Comparison of ENCODE assay signal across 16 cellular contexts in the genomic region with DNA sequence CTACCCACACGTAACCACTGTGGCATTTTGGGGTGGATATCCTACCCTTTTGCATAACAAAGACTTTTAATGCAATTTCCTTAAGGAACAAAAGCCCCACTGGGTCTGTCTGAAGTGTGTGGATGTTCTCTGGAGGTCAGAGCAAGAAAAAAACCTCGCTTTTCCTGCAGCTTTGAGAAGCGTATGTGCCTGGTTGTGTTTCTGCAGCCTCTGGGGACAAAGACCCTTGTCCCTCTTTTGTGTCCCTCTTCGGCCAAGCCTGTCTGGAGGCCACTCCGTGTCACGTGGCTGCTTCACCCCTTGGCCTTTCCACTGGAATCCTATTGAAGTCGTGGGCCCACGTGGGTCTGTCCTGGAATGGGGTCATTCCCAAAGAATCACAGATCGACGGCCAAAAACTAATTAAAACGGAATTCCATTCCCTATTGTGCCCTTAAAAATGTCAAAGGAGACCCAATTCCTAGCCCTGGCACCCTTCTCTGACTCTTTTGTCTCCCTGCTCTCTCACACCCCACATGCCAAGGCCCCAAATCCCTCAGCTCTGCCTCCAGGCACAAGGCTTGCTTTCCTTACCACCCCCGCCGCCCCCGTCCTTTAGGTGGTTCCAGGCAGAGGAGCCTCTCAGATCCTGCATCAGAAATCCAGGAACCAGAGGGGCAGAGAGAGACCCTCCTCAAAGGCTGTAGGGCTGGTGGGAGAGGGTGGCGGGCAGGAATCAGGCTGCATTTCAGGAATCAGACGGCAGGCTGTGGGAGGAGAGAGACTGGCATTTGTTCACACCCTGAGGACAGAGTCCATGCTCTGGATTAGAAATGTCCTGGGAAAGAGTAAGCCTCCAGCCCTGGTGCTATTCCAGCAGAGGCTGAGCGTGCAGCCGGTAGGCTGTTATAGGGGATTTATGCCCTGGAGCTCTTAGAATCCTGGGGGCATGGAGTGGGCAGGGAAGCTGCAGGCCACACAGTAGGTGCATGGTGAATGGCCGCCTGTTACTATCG. TPM values are rescaled to one million over a fixed set of nuclear protein-coding genes. Genes with fewer than 3 reads are reported as not detected.
DNase-seq lines count a peak whose midpoint lies in the region; ATAC-seq, FAIRE-seq and TF ChIP-seq lines count a peak whose summit lies in the region.
"Had no signal": no experiment of that assay in that cellular context is flagged by ENCODE, and none has a peak within 500 bp of the region (broad histone marks: within the 10 kb centered on the region; RNA-seq: fewer than 3 reads in every experiment).

No MANE protein-coding gene starts in this region.

- no TSS peak for BruUV-seq in MCF 10A (replicated peaks; lab: Mats Ljungman, UMichigan)

- no peak for FAIRE-seq in GM19239 (lab: Jason Lieb, UNC)

- no peaks in the 10 kb centered on the region for H3K36me3 ChIP-seq in breast epithelium
- H3K36me3 ChIP-seq in testis (ENCODE audit: low read depth, missing control alignments) = no peaks in the 10 kb centered on the region
- H3K36me3 ChIP-seq: brain microvascular endothelial cell had no signal

- ATAC-seq in HG02571 (IDR thresholded peaks at IDR 0.05; ENCODE audit: unreplicated experiment) (no peak), HG03354 (IDR thresholded peaks at IDR 0.05; ENCODE audit: poor library complexity, severe bottlenecking, unreplicated experiment) (no peak)

- no peaks in the 10 kb centered on the region for H3K9me3 ChIP-seq in breast epithelium
- no peaks in the 10 kb centered on the region for H3K9me3 ChIP-seq in testis

- H3K4me3 Mint-ChIP-seq in MCF 10A (ENCODE audit: unreplicated experiment) (no peak overlapping the region), nephron (no peak overlapping the region)
- H3K4me3 Mint-ChIP-seq: activated T-cell treated with anti-CD3 and anti-CD28 coated beads, Interleukin-2, amount 50 U/mL, for 24 hours had no signal

- intact Hi-C loops in breast epithelium (cut with DNase I; ENCODE audit: low total_unique reads) (no loop called here), MCF 10A (cut with micrococcal nuclease) (no loop called here), head of caudate nucleus (cut with DNase I) (no loop called here), testis (cut with DNase I; ENCODE audit: low total_unique reads) (no loop called here)

- H3K27me3 Mint-ChIP-seq in MCF 10A (ENCODE audit: insufficient read depth, unreplicated experiment) (no peaks in the 10 kb centered on the region), nephron (ENCODE audit: low read depth) (no peaks in the 10 kb centered on the region)

- CTCF ChIA-PET in MCF 10A (lab: Yijun Ruan, JAX) = interaction anchor here (0.5 to 1.3 kb wide), 3 partner anchors 10 to 151 kb away, joined by 3 to 5 read pairs (median 3); no protein-coding TSS in a partner anchor

- H3K27ac ChIP-seq in breast epithelium (peak overlapping the region; percentile 69 to 70), testis (no peak overlapping the region)
- H3K27ac ChIP-seq: brain microvascular endothelial cell, epithelial cell of prostate had no signal

- 66 to 85% methylated on average over 13 to 20 of the region's 20 CpGs for WGBS in testis, 2 donors

- H3K36me3 Mint-ChIP-seq in MCF 10A (ENCODE audit: insufficient read depth, unreplicated experiment) (no peaks in the 10 kb centered on the region), nephron (ENCODE audit: low read depth) (no peaks in the 10 kb centered on the region)
- H3K36me3 Mint-ChIP-seq: naive thymus-derived CD4-positive, alpha-beta T cell had no signal

- POLR2A ChIA-PET in MCF 10A (lab: Yijun Ruan, JAX) = no interaction called here

- H3K4me1 ChIP-seq in breast epithelium (peaks cover 0 to 18% of the 10 kb centered on the region in 2 donors), testis (no peaks in the 10 kb centered on the region)

- DNase-seq in breast epithelium (ENCODE audit: low spot score in 2 of 2) = no peak
- no peak for DNase-seq in MCF 10A (ENCODE audit: unreplicated experiment)
- DNase-seq in head of caudate nucleus = peak in 34 of 42 donors; percentile 38 to 85 (median 64)
- DNase-seq in GM19239 (ENCODE audit: insufficient read length, low spot score) = no peak
- no peak for DNase-seq in testis
- DNase-seq: activated CD4-positive, CD25-positive, alpha-beta regulatory T cell; activated T-cell treated with anti-CD3 and anti-CD28 coated beads, Interleukin-2, amount 50 U/mL, for 24 hours; brain microvascular endothelial cell; naive thymus-derived CD4-positive, alpha-beta T cell; NCI-H2171; stimulated activated CD4-positive, alpha-beta T cell treated with anti-CD3 and anti-CD28 coated beads, Interleukin-12 subunit alpha, Interleukin-12 subunit beta, amount 100 ng/mL, for 4 hours had no signal

- H3K9me3 Mint-ChIP-seq in MCF 10A (ENCODE audit: unreplicated experiment) (no peaks in the 10 kb centered on the region), nephron (no peaks in the 10 kb centered on the region)
- H3K9me3 Mint-ChIP-seq: activated T-cell treated with anti-CD3 and anti-CD28 coated beads, Interleukin-2, amount 50 U/mL, for 24 hours; naive thymus-derived CD4-positive, alpha-beta T cell had no signal

- TF ChIP-seq CTCF in breast epithelium (IDR thresholded peaks at IDR 0.05) = no peak
- TF ChIP-seq CTCF in MCF 10A (IDR thresholded peaks at IDR 0.05; ENCODE audit: unreplicated experiment) = no peak
- no peak for TF ChIP-seq CTCF in nephron (IDR thresholded peaks at IDR 0.05; ENCODE audit: unreplicated experiment in 3 of 3)
- no peak for TF ChIP-seq CTCF in testis (IDR thresholded peaks at IDR 0.05)

- H3K4me1 Mint-ChIP-seq in MCF 10A (ENCODE audit: insufficient read depth, unreplicated experiment) = peaks cover 10% of the 10 kb centered on the region
- peaks cover 16% of the 10 kb centered on the region for H3K4me1 Mint-ChIP-seq in nephron

- H3K27ac Mint-ChIP-seq in MCF 10A (ENCODE audit: low read depth, unreplicated experiment) (no peak overlapping the region), nephron (peak overlapping the region; percentile 48 to 86 (median 61))
- H3K27ac Mint-ChIP-seq: activated T-cell treated with anti-CD3 and anti-CD28 coated beads, Interleukin-2, amount 50 U/mL, for 24 hours had no signal

- TF ChIP-seq POLR2A in breast epithelium (IDR thresholded peaks at IDR 0.05) = no peak
- TF ChIP-seq POLR2A in testis (IDR thresholded peaks at IDR 0.05) = no peak

- no peak overlapping the region for H3K4me3 ChIP-seq in breast epithelium
- no peak overlapping the region for H3K4me3 ChIP-seq in testis

- no peaks in the 10 kb centered on the region for H3K27me3 ChIP-seq in breast epithelium
- no peaks in the 10 kb centered on the region for H3K27me3 ChIP-seq in testis

RNA-seq across cellular contexts. Expression of a gene that starts 12.6 kb away (rescaled TPM):
- total RNA-seq in breast epithelium (1 to 10 TPM; 1.6 to 5.2 (median 2.6) TPM), MCF 10A (2022) (0.20 and 0.30 TPM in 2 replicates), testis (1 to 10 TPM; 4.2 to 4.6 TPM)
- polyA plus RNA-seq in testis (ENCODE audit: insufficient read depth, low read depth, low replicate concordance) = 2.5 TPM

RNA-seq across cellular contexts. Expression of a gene that starts 26.6 kb away (rescaled TPM):
- total RNA-seq in breast epithelium (1 to 10 TPM; 1.3 to 4.6 (median 2.3) TPM), MCF 10A (2022) (0.10 TPM in 1 of 2 replicates, not detected in the other), testis (1 to 10 TPM; 2.7 to 3.9 TPM)
- 1.0 TPM for polyA plus RNA-seq in testis (ENCODE audit: insufficient read depth, low read depth, low replicate concordance)
- total RNA-seq: A172 had no signal
- polyA plus RNA-seq: naive thymus-derived CD4-positive, alpha-beta T cell had no signal

Comparison
In these comparisons a context has a peak if more than half of its experiments do, and no peak if none do; other contexts are left out.
1. DNase-seq: peak in head of caudate nucleus (34 of 42); none in breast epithelium (0 of 2), MCF 10A (single experiment), GM19239 (single experiment) and testis (single experiment).
2. H3K27ac ChIP-seq: peak in breast epithelium (2 of 2); none in testis (0 of 2).